10 cellular contexts compared by ENCODE assay signal in genomic region chr1:167518331-167518700, GRCh38. TPM values are rescaled to one million over a fixed set of nuclear protein-coding genes. Genes with fewer than 3 reads are reported as not detected.
A peak's percentile ranks its signal among the peaks of the same experiment; 100 is the strongest.
DNase-seq lines count a peak whose midpoint lies in the region; ATAC-seq and TF ChIP-seq lines count a peak whose summit lies in the region.
"Had no signal": no experiment of that assay in that cellular context is flagged by ENCODE, and none has a peak within 500 bp of the region (broad histone marks: within the 10 kb centered on the region; RNA-seq: fewer than 3 reads in every experiment).

Gene CD247 (minus strand): TSS chr1:167518529. CDS start chr1:167518465, 64 bp downstream.

- peak within 1 kb of the TSS in 3 of 4 donors; percentile 22 to 36 (median 35) for H3K4me3 ChIP-seq in upper lobe of left lung

- no peaks in the 10 kb centered on the region for H3K4me1 ChIP-seq in upper lobe of left lung

- peak within 1 kb of the TSS; percentile 94 for H3K27ac Mint-ChIP-seq in T-helper 2 cell treated with Interferon-gamma antibody and Interleukin-4, amounts not matched to agents 5 μg/mL and 100 μg/mL, for 36 hours
- H3K27ac Mint-ChIP-seq in osteocyte (ENCODE audit: unreplicated experiment): no peak within 1 kb of the TSS
- H3K27ac Mint-ChIP-seq: nephron progenitor cell had no signal

- peak within 1 kb of the TSS; percentile 93 for H3K4me3 Mint-ChIP-seq in T-helper 2 cell treated with Interferon-gamma antibody and Interleukin-4, amounts not matched to agents 5 μg/mL and 100 μg/mL, for 36 hours
- no peak within 1 kb of the TSS for H3K4me3 Mint-ChIP-seq in osteocyte (ENCODE audit: unreplicated experiment)
- H3K4me3 Mint-ChIP-seq: nephron progenitor cell had no signal

- no peaks in the 10 kb centered on the region for H3K36me3 ChIP-seq in upper lobe of left lung
- H3K36me3 ChIP-seq: WERI-Rb-1 had no signal

- H3K27me3 Mint-ChIP-seq in T-helper 2 cell treated with Interferon-gamma antibody and Interleukin-4, amounts not matched to agents 5 μg/mL and 100 μg/mL, for 36 hours (ENCODE audit: low read depth): peaks cover 18% of the 10 kb centered on the region
- peaks cover 51% of the 10 kb centered on the region for H3K27me3 Mint-ChIP-seq in osteocyte (ENCODE audit: unreplicated experiment)

- TF ChIP-seq POLR2A in upper lobe of left lung (IDR thresholded peaks at IDR 0.05): peak in 1 of 4 donors; percentile 51

- peak; percentile 68 for DNase-seq in T-helper 2 cell treated with Interferon-gamma antibody and Interleukin-4, amounts not matched to agents 5 μg/mL and 100 μg/mL, for 36 hours (ENCODE audit: low spot score)
- peak; percentile 72 for DNase-seq in activated effector memory CD4-positive, alpha-beta T cell treated with Interleukin-2 at 50 U/mL for 16 hours
- DNase-seq in osteocyte (ENCODE audit: extremely low spot score, unreplicated experiment) (peak; percentile 75), upper lobe of left lung (no peak), NCI-H510A (lab: John Stamatoyannopoulos, UW) (no peak), NCI-H1092 treated with DMSO at 0.1 percent for 48 hours (lab: John Stamatoyannopoulos, UW) (no peak)
- DNase-seq: NCI-H1048, nephron progenitor cell, WERI-Rb-1 had no signal

- no peaks in the 10 kb centered on the region for H3K27me3 ChIP-seq in upper lobe of left lung

- peaks cover 41% of the 10 kb centered on the region for H3K4me1 Mint-ChIP-seq in T-helper 2 cell treated with Interferon-gamma antibody and Interleukin-4, amounts not matched to agents 5 μg/mL and 100 μg/mL, for 36 hours (ENCODE audit: low read depth)
- H3K4me1 Mint-ChIP-seq in osteocyte (ENCODE audit: unreplicated experiment): no peaks in the 10 kb centered on the region

- no peaks in the 10 kb centered on the region for H3K9me3 ChIP-seq in upper lobe of left lung

- WGBS in upper lobe of left lung, 2 donors: 71 to 88% methylated on average over 14 of the region's 14 CpGs

- TF ChIP-seq CTCF in osteocyte (IDR thresholded peaks at IDR 0.05) (no peak), upper lobe of left lung (IDR thresholded peaks at IDR 0.05) (no peak)

- H3K36me3 Mint-ChIP-seq in T-helper 2 cell treated with Interferon-gamma antibody and Interleukin-4, amounts not matched to agents 5 μg/mL and 100 μg/mL, for 36 hours (ENCODE audit: low read depth): peaks cover 46% of the 10 kb centered on the region
- H3K36me3 Mint-ChIP-seq in osteocyte (ENCODE audit: unreplicated experiment): no peaks in the 10 kb centered on the region

- no peak for TF ChIP-seq EP300 in upper lobe of left lung (IDR thresholded peaks at IDR 0.05)

- no peaks in the 10 kb centered on the region for H3K9me3 Mint-ChIP-seq in T-helper 2 cell treated with Interferon-gamma antibody and Interleukin-4, amounts not matched to agents 5 μg/mL and 100 μg/mL, for 36 hours
- H3K9me3 Mint-ChIP-seq in osteocyte (ENCODE audit: unreplicated experiment): no peaks in the 10 kb centered on the region

- ATAC-seq in upper lobe of left lung (ENCODE audit: low FRiP score in 2 of 2) (peak in 1 of 2 donors; percentile 23), GM21619 (IDR thresholded peaks at IDR 0.05; ENCODE audit: unreplicated experiment) (no peak)

- H3K27ac ChIP-seq in upper lobe of left lung: peak within 1 kb of the TSS in 3 of 4 donors; percentile 57 to 76 (median 73)
- H3K27ac ChIP-seq: WERI-Rb-1 had no signal

RNA-seq across cellular contexts. Expression of gene CD247, which starts in this region (rescaled TPM):
- total RNA-seq in osteocyte (not detected in 2 replicates), upper lobe of left lung (10 to 100 TPM in 1 of 6 donors, 1 to 10 TPM in 5; 5.0 to 14.7 (median 8.7) TPM)

Comparison
In these comparisons a context has a peak if more than half of its experiments do, and no peak if none do; other contexts are left out.
1. Peak in DNase-seq in osteocyte; RNA of the gene not detected or under 1 TPM.
2. DNase-seq: peak in T-helper 2 cell treated with Interferon-gamma antibody and Interleukin-4, amounts not matched to agents 5 μg/mL and 100 μg/mL, for 36 hours (single experiment) and activated effector memory CD4-positive, alpha-beta T cell treated with Interleukin-2 at 50 U/mL for 16 hours (single experiment); none in upper lobe of left lung (0 of 2), NCI-H510A (single experiment) and NCI-H1092 treated with DMSO at 0.1 percent for 48 hours (single experiment).